Comparison of ENCODE assay signal across 10 cellular contexts in genomic region chr5:74642543-74642863, GRCh38. TPM values are rescaled to one million over a fixed set of nuclear protein-coding genes. Genes with fewer than 3 reads are reported as not detected.
DNase-seq lines count a peak whose midpoint lies in the region; ATAC-seq and TF ChIP-seq lines count a peak whose summit lies in the region.
"Had no signal": no experiment of that assay in that cellular context is flagged by ENCODE, and none has a peak within 500 bp of the region (broad histone marks: within the 10 kb centered on the region; RNA-seq: fewer than 3 reads in every experiment).

No MANE protein-coding gene starts in this region.

- 0 out of 2 replicates have a peak, but pooled peaks cover 6% of the 10 kb centered on the region for H3F3A ChIP-seq in GM23338 (replicated peaks; ENCODE audit: low read depth)

- H3K4me2 ChIP-seq in GM23338 (peak overlapping the region; percentile 99), hepatocyte (peak overlapping the region; percentile 97)

- H3K36me3 Mint-ChIP-seq in GM23338 (ENCODE audit: low read depth) (no peaks in the 10 kb centered on the region; the same call in 2 of the 3 replicates), WTC11 (no peaks in the 10 kb centered on the region), progenitor cell of endocrine pancreas (ENCODE audit: insufficient read depth) (peaks cover 1% of the 10 kb centered on the region)
- H3K36me3 Mint-ChIP-seq: activated CD4-positive, alpha-beta memory T cell treated with anti-CD3 and anti-CD28 coated beads for 36 hours had no signal

- DNase-seq in GM23338 (ENCODE audit: low spot score) (no peak), WTC11 (ENCODE audit: low spot score) (no peak), hepatocyte (ENCODE audit: low spot score) (no peak), progenitor cell of endocrine pancreas (ENCODE audit: low spot score, unreplicated experiment) (no peak), HPDE6-E6E7 (ENCODE audit: extremely low spot score) (no peak), NCI-H2081 treated with DMSO at 0.1 percent for 48 hours (lab: John Stamatoyannopoulos, UW) (no peak)
- DNase-seq: sigmoid colon had no signal

- H3K27me3 Mint-ChIP-seq in GM23338 (ENCODE audit: insufficient read depth, low read depth, poor library complexity) = peaks cover 13% of the 10 kb centered on the region
- peaks cover 34% of the 10 kb centered on the region for H3K27me3 Mint-ChIP-seq in WTC11 (ENCODE audit: low read depth)
- H3K27me3 Mint-ChIP-seq in progenitor cell of endocrine pancreas = no peaks in the 10 kb centered on the region

- no peak overlapping the region for H3K27ac Mint-ChIP-seq in GM23338
- H3K27ac Mint-ChIP-seq in WTC11 = no peak overlapping the region
- H3K27ac Mint-ChIP-seq in progenitor cell of endocrine pancreas = peak overlapping the region; percentile 93
- H3K27ac Mint-ChIP-seq: activated CD4-positive, alpha-beta memory T cell treated with anti-CD3 and anti-CD28 coated beads for 36 hours had no signal

- H3K9me3 Mint-ChIP-seq in GM23338 (no peaks in the 10 kb centered on the region), WTC11 (no peaks in the 10 kb centered on the region), progenitor cell of endocrine pancreas (ENCODE audit: low read depth) (no peaks in the 10 kb centered on the region)
- H3K9me3 Mint-ChIP-seq: activated CD4-positive, alpha-beta memory T cell treated with anti-CD3 and anti-CD28 coated beads for 36 hours had no signal

- ATAC-seq in GM23338 = no peak
- no peak for ATAC-seq in WTC11
- no peak for ATAC-seq in GM21390 (IDR thresholded peaks at IDR 0.05; ENCODE audit: unreplicated experiment)
- no peak for ATAC-seq in GM18907 (IDR thresholded peaks at IDR 0.05; ENCODE audit: unreplicated experiment)

- H3K36me3 ChIP-seq in GM23338 (ENCODE audit: insufficient read depth) (no peaks in the 10 kb centered on the region), hepatocyte (replicated peaks; ENCODE audit: insufficient read depth, low read depth) (no peaks in the 10 kb centered on the region)
- H3K36me3 ChIP-seq: sigmoid colon had no signal

- peaks cover 20% of the 10 kb centered on the region for H4K20me1 ChIP-seq in GM23338 (replicated peaks; ENCODE audit: insufficient read depth)
- peaks cover 25% of the 10 kb centered on the region for H4K20me1 ChIP-seq in hepatocyte (ENCODE audit: insufficient read depth, poor library complexity, severe bottlenecking)

- H3K4me1 ChIP-seq in GM23338 (ENCODE audit: insufficient read depth) (peaks cover 28% of the 10 kb centered on the region), hepatocyte (ENCODE audit: insufficient read depth) (peaks cover 31% of the 10 kb centered on the region)

- peaks cover 43% of the 10 kb centered on the region for H3K27me3 ChIP-seq in GM23338 (ENCODE audit: insufficient read depth)
- no peaks in the 10 kb centered on the region for H3K27me3 ChIP-seq in hepatocyte
- H3K27me3 ChIP-seq: sigmoid colon had no signal

- H3K9me3 ChIP-seq in hepatocyte (ENCODE audit: low read depth) = no peaks in the 10 kb centered on the region
- H3K9me3 ChIP-seq: sigmoid colon had no signal

- POLR2A ChIA-PET in WTC11 (lab: Charles Lee) = interaction anchor here (0.5 kb wide), 1 partner anchor 245 kb away, joined by 3 read pairs; no protein-coding TSS in a partner anchor

- H3K4me1 Mint-ChIP-seq in GM23338 = peaks cover 30% of the 10 kb centered on the region
- H3K4me1 Mint-ChIP-seq in WTC11 = peaks cover 36% of the 10 kb centered on the region
- H3K4me1 Mint-ChIP-seq in progenitor cell of endocrine pancreas (ENCODE audit: low read depth) = peaks cover 30% of the 10 kb centered on the region

- H3K4me3 Mint-ChIP-seq in GM23338 (peak overlapping the region; percentile 95; the same call in 2 of the 3 replicates), WTC11 (peak overlapping the region; percentile 87; the same call in 1 of the 2 replicates), progenitor cell of endocrine pancreas (ENCODE audit: low read depth) (peak overlapping the region; percentile 95)

- WGBS in hepatocyte (ENCODE audit: low lambda C conversion rate, missing lambda C conversion rate) = 61% methylated on average over 6 of the region's 6 CpGs

- H3K4me3 ChIP-seq in GM23338 (peak overlapping the region; percentile 99), hepatocyte (no peak overlapping the region)

- H2AFZ ChIP-seq in GM23338 = peak overlapping the region; percentile 98
- H2AFZ ChIP-seq in hepatocyte = no peak overlapping the region

- H3K27ac ChIP-seq in GM23338 (ENCODE audit: low read depth) (no peak overlapping the region), hepatocyte (peak overlapping the region; percentile 97)

- no peak for TF ChIP-seq CTCF in GM23338 (conservative IDR thresholded peaks at IDR 0.05; ENCODE audit: low read depth in 2 of 2)
- TF ChIP-seq CTCF in WTC11 (IDR thresholded peaks at IDR 0.05) = no peak
- no peak for TF ChIP-seq CTCF in hepatocyte (IDR thresholded peaks at IDR 0.05; ENCODE audit: poor library complexity)
- TF ChIP-seq CTCF in progenitor cell of endocrine pancreas (IDR thresholded peaks at IDR 0.05; ENCODE audit: unreplicated experiment) = no peak

- H3K9me2 ChIP-seq in GM23338 (ENCODE audit: insufficient read depth) (no peaks in the 10 kb centered on the region), hepatocyte (replicated peaks; ENCODE audit: insufficient read depth) (no peaks in the 10 kb centered on the region)

- H3K79me2 ChIP-seq in GM23338 (replicated peaks; ENCODE audit: insufficient read depth) (peaks cover 24% of the 10 kb centered on the region), hepatocyte (peaks cover 28% of the 10 kb centered on the region)

- CTCF ChIA-PET in WTC11 (lab: Charles Lee) = interaction anchor here (1.2 to 3.8 kb wide), 3 partner anchors 17 to 430 kb away, joined by 3 to 21 read pairs (median 4); no protein-coding TSS in a partner anchor

TF ChIP-seq in GM23338, 12 proteins besides CTCF, POLR2A, EP300 and RAD21 (continues in another document):
- no peak for TF ChIP-seq EZH2 (IDR thresholded peaks at IDR 0.05; ENCODE audit: low read depth, unreplicated experiment)

TF ChIP-seq in WTC11, 78 proteins besides CTCF, POLR2A, EP300 and RAD21:
- no peak for TF ChIP-seq PRRX2 (CRISPR knock-in tag; IDR thresholded peaks at IDR 0.05)

RNA-seq across cellular contexts. Expression of gene ENC1, which starts 2.0 kb away (rescaled TPM):
- 16.3 and 27.9 TPM in 2 replicates for total RNA-seq in GM23338 (2014; rRNA removed; shearing (Covaris generic))
- polyA plus RNA-seq in GM23338 (2016; fragmentation: Nextera tagmentation; extraction: Ambion mirVana) = 7.1 and 8.2 TPM in 2 replicates
- 10.7 to 18.3 TPM (median 11.4 TPM) in 3 replicates for total RNA-seq in WTC11 (2021)
- 150 and 151 TPM in 2 replicates for total RNA-seq in hepatocyte
- polyA plus RNA-seq in hepatocyte = 35.9 and 58.8 TPM in 2 replicates
- 71.7 and 78.7 TPM in 2 replicates for total RNA-seq in progenitor cell of endocrine pancreas

RNA-seq across cellular contexts. Expression of gene HEXB, which starts 42.5 kb away (rescaled TPM):
- 57.8 and 70.8 TPM in 2 replicates for total RNA-seq in GM23338 (2014; rRNA removed; shearing (Covaris generic))
- polyA plus RNA-seq in GM23338 (2016; fragmentation: Nextera tagmentation; extraction: Ambion mirVana) (49.2 and 53.2 TPM in 2 replicates), hepatocyte (191 and 226 TPM in 2 replicates)
- total RNA-seq in WTC11 (2021) (60.9 to 67.3 TPM (median 63.8 TPM) in 3 replicates), hepatocyte (216 and 224 TPM in 2 replicates), progenitor cell of endocrine pancreas (59.9 and 61.4 TPM in 2 replicates)
